ENCODE assay signal across 15 cellular contexts in genomic region chr7:13551503-13551902, GRCh38.
DNase-seq lines count a peak whose midpoint lies in the region; ATAC-seq and TF ChIP-seq lines count a peak whose summit lies in the region.
"Had no signal": no experiment of that assay in that cellular context is flagged by ENCODE, and none has a peak within 500 bp of the region (broad histone marks: within the 10 kb centered on the region; RNA-seq: fewer than 3 reads in every experiment).

No MANE protein-coding gene starts in this region.

- ATAC-seq in GM18511 (IDR thresholded peaks at IDR 0.05; ENCODE audit: unreplicated experiment) = no peak

- H3K27ac ChIP-seq in esophagus muscularis mucosa (replicated peaks in 1 of 4) = no peak overlapping the region
- H3K27ac ChIP-seq: colonic mucosa, parathyroid adenoma, SK-N-MC had no signal

- DNase-seq in DMS 273 treated with DMSO at 0.1 percent for 48 hours (lab: John Stamatoyannopoulos, UW) = peak; percentile 96
- peak; percentile 96 for DNase-seq in NCI-H146 (lab: John Stamatoyannopoulos, UW)
- DNase-seq in NCI-H524 treated with DMSO at 0.1 percent for 48 hours (lab: John Stamatoyannopoulos, UW) = peak; percentile 96
- DNase-seq in fibroblast of gingiva (ENCODE audit: low read depth) = peak; percentile 20
- DNase-seq in esophagus muscularis mucosa (ENCODE audit: extremely low spot score) = no peak
- no peak for DNase-seq in NCI-H1694 treated with DMSO at 0.1 percent for 48 hours (lab: John Stamatoyannopoulos, UW)
- no peak for DNase-seq in NAMALWA (ENCODE audit: low spot score)
- DNase-seq: activated B cell treated with CpG ODN at 0.5 μM for 24 hours; activated naive CD8-positive, alpha-beta T cell treated with anti-CD3 and anti-CD28 coated beads, Interleukin-2, amount 10 ng/mL, durations not matched to agents 7 days and 5 days; colonic mucosa; KG1; midbrain had no signal

- intact Hi-C loops in esophagus muscularis mucosa (cut with DNase I) = no loop called here

- TF ChIP-seq POLR2A in esophagus muscularis mucosa (IDR thresholded peaks at IDR 0.05; ENCODE audit: low read depth) = no peak

- no peaks in the 10 kb centered on the region for H3K36me3 ChIP-seq in esophagus muscularis mucosa
- H3K36me3 ChIP-seq: colonic mucosa had no signal

- no peaks in the 10 kb centered on the region for H3K27me3 ChIP-seq in esophagus muscularis mucosa
- H3K27me3 ChIP-seq: colonic mucosa had no signal

- WGBS in esophagus muscularis mucosa = 71% methylated on average over 3 of the region's 3 CpGs

- TF ChIP-seq EP300 in esophagus muscularis mucosa (IDR thresholded peaks at IDR 0.05) = no peak

- H3K9me3 ChIP-seq in esophagus muscularis mucosa = no peaks in the 10 kb centered on the region
- H3K9me3 ChIP-seq: colonic mucosa had no signal

- no peaks in the 10 kb centered on the region for H3K4me1 ChIP-seq in esophagus muscularis mucosa
- H3K4me1 ChIP-seq: colonic mucosa, parathyroid adenoma had no signal

- H3K4me3 ChIP-seq in esophagus muscularis mucosa = no peak overlapping the region
- H3K4me3 ChIP-seq: colonic mucosa, SK-N-MC had no signal

- no peak for TF ChIP-seq CTCF in esophagus muscularis mucosa (IDR thresholded peaks at IDR 0.05)

Comparison
In these comparisons a context has a peak if more than half of its experiments do, and no peak if none do; other contexts are left out.
1. DNase-seq: peak in DMS 273 treated with DMSO at 0.1 percent for 48 hours (single experiment), NCI-H146 (single experiment), NCI-H524 treated with DMSO at 0.1 percent for 48 hours (single experiment) and fibroblast of gingiva (single experiment); none in esophagus muscularis mucosa (single experiment), NCI-H1694 treated with DMSO at 0.1 percent for 48 hours (single experiment) and NAMALWA (single experiment).